In the genomic region with DNA sequence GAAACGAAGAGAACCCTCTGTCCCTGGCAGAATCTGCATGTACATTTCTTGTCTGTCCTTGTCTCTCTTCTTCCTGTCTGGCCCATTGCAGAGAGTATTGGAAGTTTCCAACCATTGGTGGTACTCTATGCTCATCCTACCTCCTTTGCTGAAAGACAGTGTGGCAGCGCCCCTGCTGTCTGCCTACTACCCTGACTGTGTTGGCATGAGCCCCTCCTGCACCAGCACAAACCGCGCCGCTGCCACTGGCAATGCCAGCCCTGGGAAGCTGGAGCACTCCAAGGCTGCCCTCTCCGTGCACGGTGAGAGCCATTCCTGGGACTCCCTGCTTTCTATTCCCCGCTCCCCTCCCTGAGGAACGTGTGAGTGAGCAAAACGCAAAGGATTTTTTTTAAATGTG, we compare ENCODE assay signal across 19 cellular contexts.
"Had no signal": no experiment of that assay in that cellular context is flagged by ENCODE, and none has a peak within 500 bp of the region (broad histone marks: within the 10 kb centered on the region; RNA-seq: fewer than 3 reads in every experiment).

No MANE protein-coding gene starts in this region.

- H3K27ac ChIP-seq: colonic mucosa, gastroesophageal sphincter, left lung, psoas muscle, right lobe of liver had no signal

- H3K4me1 ChIP-seq: gastroesophageal sphincter, psoas muscle had no signal

- DNase-seq: colonic mucosa; dermis blood vessel endothelial cell; esophagus squamous epithelium; foreskin fibroblast; glutamatergic neuron; left lung; lower lobe of right lung; midbrain; psoas muscle; retina; right lobe of liver; stimulated activated CD4-positive, alpha-beta T cell treated with anti-CD3 and anti-CD28 coated beads, Interleukin-4, amount 100 ng/mL, for 1 hour; stimulated activated CD8-positive, alpha-beta memory T cell treated with anti-CD3 and anti-CD28 coated beads, Interleukin-4, amount 100 ng/mL, for 48 hours; trophoblast cell had no signal

- H3K27me3 ChIP-seq: colonic mucosa, esophagus squamous epithelium, gastroesophageal sphincter, left lung, right lobe of liver had no signal

- ATAC-seq: gastroesophageal sphincter; left lung; psoas muscle; right lobe of liver; stimulated activated effector memory CD8-positive, alpha-beta T cell treated with anti-CD3 and anti-CD28 coated beads, Interleukin-12 subunit alpha, Interleukin-12 subunit beta, amount 100 ng/mL, for 72 hours had no signal

- H3K27ac Mint-ChIP-seq: memory B cell; nephron; stimulated activated effector memory CD8-positive, alpha-beta T cell treated with anti-CD3 and anti-CD28 coated beads, Interleukin-12 subunit alpha, Interleukin-12 subunit beta, amount 100 ng/mL, for 72 hours; stimulated activated naive CD8-positive, alpha-beta T cell treated with anti-CD3 and anti-CD28 coated beads, Interleukin-15, Interleukin-2, amounts not matched to agents 100 ng/mL and 50 ng/mL, for 24 hours had no signal

- H3K36me3 ChIP-seq: colonic mucosa had no signal

- H3K9me3 ChIP-seq: colonic mucosa, esophagus squamous epithelium, gastroesophageal sphincter, left lung, lower lobe of right lung, psoas muscle, right lobe of liver had no signal

- H3K9me3 Mint-ChIP-seq: memory B cell; nephron; stimulated activated effector memory CD8-positive, alpha-beta T cell treated with anti-CD3 and anti-CD28 coated beads, Interleukin-12 subunit alpha, Interleukin-12 subunit beta, amount 100 ng/mL, for 72 hours; stimulated activated naive CD8-positive, alpha-beta T cell treated with anti-CD3 and anti-CD28 coated beads, Interleukin-15, Interleukin-2, amounts not matched to agents 100 ng/mL and 50 ng/mL, for 24 hours had no signal

- H3K4me1 Mint-ChIP-seq: stimulated activated effector memory CD8-positive, alpha-beta T cell treated with anti-CD3 and anti-CD28 coated beads, Interleukin-12 subunit alpha, Interleukin-12 subunit beta, amount 100 ng/mL, for 72 hours had no signal

- H3K4me3 ChIP-seq: colonic mucosa, esophagus squamous epithelium, gastroesophageal sphincter, left lung, lower lobe of right lung, psoas muscle, right lobe of liver had no signal

- H3K27me3 Mint-ChIP-seq: memory B cell; stimulated activated naive CD8-positive, alpha-beta T cell treated with anti-CD3 and anti-CD28 coated beads, Interleukin-15, Interleukin-2, amounts not matched to agents 100 ng/mL and 50 ng/mL, for 24 hours had no signal

- H3K4me3 Mint-ChIP-seq: memory B cell; nephron; stimulated activated effector memory CD8-positive, alpha-beta T cell treated with anti-CD3 and anti-CD28 coated beads, Interleukin-12 subunit alpha, Interleukin-12 subunit beta, amount 100 ng/mL, for 72 hours; stimulated activated naive CD8-positive, alpha-beta T cell treated with anti-CD3 and anti-CD28 coated beads, Interleukin-15, Interleukin-2, amounts not matched to agents 100 ng/mL and 50 ng/mL, for 24 hours had no signal
